ENCODE assay signal across 15 cellular contexts in the genomic region with DNA sequence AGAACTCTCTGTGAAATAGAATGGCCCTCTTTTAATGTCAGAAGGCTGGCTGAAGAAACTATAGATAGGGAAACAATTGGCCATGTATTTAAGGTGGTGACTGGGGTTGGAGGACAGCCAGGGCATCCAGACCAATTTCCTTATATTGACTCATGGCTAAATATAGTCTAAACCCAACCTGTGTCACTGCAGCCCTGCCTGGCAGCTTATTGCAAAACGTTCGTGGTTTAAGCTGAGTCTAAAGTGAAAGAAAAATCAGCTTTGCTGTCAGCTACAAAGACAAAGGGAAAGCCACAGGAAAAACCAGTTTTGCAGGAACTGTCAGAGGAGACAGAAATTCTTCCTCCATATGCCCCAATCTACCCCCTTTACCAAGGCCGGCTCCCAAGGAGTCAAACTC.
A peak's percentile ranks its signal among the peaks of the same experiment; 100 is the strongest.
DNase-seq lines count a peak whose midpoint lies in the region; ATAC-seq and TF ChIP-seq lines count a peak whose summit lies in the region.
"Had no signal": no experiment of that assay in that cellular context is flagged by ENCODE, and none has a peak within 500 bp of the region (broad histone marks: within the 10 kb centered on the region; RNA-seq: fewer than 3 reads in every experiment).

No MANE protein-coding gene starts in this region.

- H3K4me2 ChIP-seq in H9 (ENCODE audit: insufficient read depth, insufficient read length, low read length), result no peak overlapping the region

- H4K91ac ChIP-seq in H9 (ENCODE audit: insufficient read length, low read depth, low read length), result no peak overlapping the region

- no peak overlapping the region for H2BK12ac ChIP-seq in H9 (ENCODE audit: insufficient read length, low read depth, low read length)

- H3K27me3 Mint-ChIP-seq in H9 (ENCODE audit: low read depth), result no peaks in the 10 kb centered on the region
- H3K27me3 Mint-ChIP-seq: B cell; stimulated activated naive CD8-positive, alpha-beta T cell treated with anti-CD3 and anti-CD28 coated beads, Interleukin-15, amount 100 ng/mL, for 72 hours had no signal

- H3K4ac ChIP-seq in H9 (ENCODE audit: low read depth, low read length), result no peak overlapping the region

- H3K27me3 ChIP-seq in RWPE2 (ENCODE audit: insufficient read depth, poor library complexity, severe bottlenecking), result no peaks in the 10 kb centered on the region
- H3K27me3 ChIP-seq in H9 (ENCODE audit: insufficient read depth, low read length), result no peaks in the 10 kb centered on the region
- H3K27me3 ChIP-seq in uterus, result no peaks in the 10 kb centered on the region
- H3K27me3 ChIP-seq in left ventricle myocardium inferior (ENCODE audit: low read depth), result no peaks in the 10 kb centered on the region
- H3K27me3 ChIP-seq: esophagus muscularis mucosa had no signal

- no peak overlapping the region for H3T11ph ChIP-seq in H9 (ENCODE audit: low read length)

- H3K27ac ChIP-seq in RWPE2 (ENCODE audit: poor library complexity, severe bottlenecking) (peak overlapping the region; percentile 55), H9 (ENCODE audit: insufficient read length, low read depth, low read length) (no peak overlapping the region), uterus (no peak overlapping the region), left ventricle myocardium inferior (replicated peaks) (no peak overlapping the region)
- H3K27ac ChIP-seq: esophagus muscularis mucosa had no signal

- no peak overlapping the region for H2BK5ac ChIP-seq in H9 (ENCODE audit: insufficient read length, low read length)

- no peaks in the 10 kb centered on the region for H3K4me1 Mint-ChIP-seq in H9
- H3K4me1 Mint-ChIP-seq: B cell; stimulated activated naive CD8-positive, alpha-beta T cell treated with anti-CD3 and anti-CD28 coated beads, Interleukin-15, amount 100 ng/mL, for 72 hours had no signal

- no peaks in the 10 kb centered on the region for H4K20me1 ChIP-seq in H9 (ENCODE audit: control insufficient read depth, insufficient read depth, insufficient read length)

- peaks cover 34 to 75% (median 65%) of the 10 kb centered on the region in 3 experiments for H3K36me3 Mint-ChIP-seq in H9 (ENCODE audit: insufficient read depth in 1 of 3, low read depth in 3 of 3)

- no peak overlapping the region for H2BK20ac ChIP-seq in H9 (ENCODE audit: low read depth, low read length, poor library complexity, severe bottlenecking)

- H3K9me3 ChIP-seq in RWPE2 (ENCODE audit: severe bottlenecking) (peaks cover 26% of the 10 kb centered on the region), H9 (ENCODE audit: control insufficient read depth, low read depth, low read length) (peaks cover 46% of the 10 kb centered on the region), uterus (peaks cover 0 to 4% of the 10 kb centered on the region in 2 donors), left ventricle myocardium inferior (replicated peaks) (peaks cover 91% of the 10 kb centered on the region)

- H3K9me3 Mint-ChIP-seq in H9, result peaks cover 66 to 81% of the 10 kb centered on the region in 2 experiments

- no peak overlapping the region for H2BK120ac ChIP-seq in H9 (ENCODE audit: low read depth, low read length, poor library complexity, severe bottlenecking)

- no peak overlapping the region for H3K14ac ChIP-seq in H9 (ENCODE audit: insufficient read depth, low read length)

- peak; percentile 91 for ATAC-seq in RWPE2 (ENCODE audit: low read depth)
- ATAC-seq: stimulated activated naive CD8-positive, alpha-beta T cell treated with anti-CD3 and anti-CD28 coated beads, Interleukin-15, amount 100 ng/mL, for 72 hours had no signal

- TF ChIP-seq CTCF in RWPE2 (IDR thresholded peaks at IDR 0.05; ENCODE audit: poor library complexity, severe bottlenecking) (no peak), H9 (conservative IDR thresholded peaks at IDR 0.05) (no peak), uterus (IDR thresholded peaks at IDR 0.05) (no peak), left ventricle myocardium inferior (IDR thresholded peaks at IDR 0.05; ENCODE audit: borderline replicate concordance) (no peak)

- H3K79me2 ChIP-seq in H9 (ENCODE audit: insufficient read depth, low read length), result no peaks in the 10 kb centered on the region

- no peak overlapping the region for H3K18ac ChIP-seq in H9 (ENCODE audit: insufficient read length, low read depth, low read length)

- peak; percentile 72 to 77 for DNase-seq in AML-193 (lab: John Stamatoyannopoulos, UW)
- peak; percentile 92 for DNase-seq in HT1080 (ENCODE audit: low read depth)
- DNase-seq in RWPE2 (ENCODE audit: low spot score), result peak; percentile 82
- DNase-seq in fibroblast of peridontal ligament (ENCODE audit: extremely low read depth), result peak; percentile 7
- DNase-seq in H9, result no peak
- DNase-seq in uterus, result no peak
- DNase-seq in left ventricle myocardium inferior, result no peak
- DNase-seq in NCI-H1105 (lab: John Stamatoyannopoulos, UW), result no peak
- DNase-seq: anterior cingulate cortex; NCI-H446 treated with DMSO at 0.1 percent for 48 hours; stimulated activated CD4-positive, alpha-beta T cell treated with anti-CD3 and anti-CD28 coated beads, Interleukin-2, amount 100 ng/mL, for 24 hours; stimulated activated naive CD8-positive, alpha-beta T cell treated with anti-CD3 and anti-CD28 coated beads, Interleukin-15, amount 100 ng/mL, for 72 hours had no signal

- no peak overlapping the region for H3K23ac ChIP-seq in H9 (ENCODE audit: insufficient read length, low read depth, low read length)

- no peak overlapping the region for H3K56ac ChIP-seq in H9 (ENCODE audit: insufficient read length, low read depth, low read length)

- no peak overlapping the region for H2AK5ac ChIP-seq in H9 (ENCODE audit: insufficient read length, low read length)

- no peaks in the 10 kb centered on the region for H3K23me2 ChIP-seq in H9 (ENCODE audit: insufficient read length, low read depth, low read length, poor library complexity, severe bottlenecking)

- no peaks in the 10 kb centered on the region for H3K79me1 ChIP-seq in H9 (ENCODE audit: insufficient read depth, low read depth, low read length, poor library complexity, severe bottlenecking)

- intact Hi-C loops in uterus (cut with DNase I; ENCODE audit: low total_unique reads), result no loop called here
- intact Hi-C loops in left ventricle myocardium inferior (cut with micrococcal nuclease), result no loop called here

- no peak overlapping the region for H2BK15ac ChIP-seq in H9 (ENCODE audit: low read depth, low read length)

- no peak overlapping the region for H3K9ac ChIP-seq in H9 (ENCODE audit: extremely low read depth, insufficient read length, low read length)

- H2AFZ ChIP-seq in H9 (ENCODE audit: low read length), result no peak overlapping the region

- H3K4me3 ChIP-seq in RWPE2 (ENCODE audit: severe bottlenecking), result no peak overlapping the region
- H3K4me3 ChIP-seq in uterus, result no peak overlapping the region
- H3K4me3 ChIP-seq in left ventricle myocardium inferior, result no peak overlapping the region
- H3K4me3 ChIP-seq: esophagus muscularis mucosa had no signal

- H3K4me3 Mint-ChIP-seq in H9, result no peak overlapping the region
- H3K4me3 Mint-ChIP-seq: B cell; neural crest cell; stimulated activated naive CD8-positive, alpha-beta T cell treated with anti-CD3 and anti-CD28 coated beads, Interleukin-15, amount 100 ng/mL, for 72 hours had no signal

- TF ChIP-seq POLR2A in uterus (IDR thresholded peaks at IDR 0.05), result no peak

- H3K4me1 ChIP-seq in RWPE2 (ENCODE audit: insufficient read depth, poor library complexity, severe bottlenecking) (no peaks in the 10 kb centered on the region), H9 (ENCODE audit: insufficient read depth, low read length) (no peaks in the 10 kb centered on the region), uterus (no peaks in the 10 kb centered on the region), left ventricle myocardium inferior (no peaks in the 10 kb centered on the region)
- H3K4me1 ChIP-seq: esophagus muscularis mucosa had no signal

- WGBS in H9 (ENCODE audit: extremely low coverage, insufficient read length, low lambda C conversion rate), result no CpG with 5 or more reads among the region's 3 CpGs

- no peak overlapping the region for H3K27ac Mint-ChIP-seq in H9
- H3K27ac Mint-ChIP-seq: B cell; stimulated activated naive CD8-positive, alpha-beta T cell treated with anti-CD3 and anti-CD28 coated beads, Interleukin-15, amount 100 ng/mL, for 72 hours had no signal

- H4K8ac ChIP-seq in H9 (replicated peaks; ENCODE audit: insufficient read length, low read depth, low read length), result no peak overlapping the region

- H4K5ac ChIP-seq in H9 (ENCODE audit: insufficient read length, low read depth, low read length), result no peak overlapping the region

- no peaks in the 10 kb centered on the region for H3K36me3 ChIP-seq in RWPE2 (ENCODE audit: low read depth)
- H3K36me3 ChIP-seq in uterus, result no peaks in the 10 kb centered on the region
- no peaks in the 10 kb centered on the region for H3K36me3 ChIP-seq in left ventricle myocardium inferior
- H3K36me3 ChIP-seq: esophagus muscularis mucosa had no signal

Comparison
In these comparisons a context has a peak if more than half of its experiments do, and no peak if none do; other contexts are left out.
1. DNase-seq: peak in AML-193 (2 of 2), HT1080 (single experiment), RWPE2 (single experiment) and fibroblast of peridontal ligament (single experiment); none in H9 (single experiment), uterus (0 of 2), left ventricle myocardium inferior (single experiment) and NCI-H1105 (single experiment).